Comparison of ENCODE assay signal across 19 cellular contexts in the genomic region with DNA sequence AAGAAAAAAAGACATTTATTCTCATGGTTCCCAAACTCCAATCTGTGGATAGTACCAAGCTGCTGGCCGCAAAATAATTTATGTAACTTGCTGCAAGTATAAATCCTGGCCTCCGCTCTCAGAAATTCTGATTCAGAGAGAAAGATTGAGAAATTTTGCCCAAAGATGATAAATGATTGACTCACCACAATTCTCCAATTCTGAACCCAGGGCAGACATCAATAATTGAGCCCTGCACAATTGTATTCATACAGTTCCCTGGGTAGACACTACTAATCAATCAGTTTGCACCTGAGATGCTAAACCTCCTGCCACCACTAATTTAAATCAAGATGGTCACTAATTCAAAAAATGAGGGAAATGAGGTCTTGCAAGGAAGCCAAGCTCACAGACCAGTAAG. TPM values are rescaled to one million over a fixed set of nuclear protein-coding genes. Genes with fewer than 3 reads are reported as not detected.
DNase-seq lines count a peak whose midpoint lies in the region; ATAC-seq, FAIRE-seq and TF ChIP-seq lines count a peak whose summit lies in the region.
"Had no signal": no experiment of that assay in that cellular context is flagged by ENCODE, and none has a peak within 500 bp of the region (broad histone marks: within the 10 kb centered on the region; RNA-seq: fewer than 3 reads in every experiment).

No MANE protein-coding gene starts in this region.

- H3K9me2 ChIP-seq in GM23338 (ENCODE audit: insufficient read depth) = no peaks in the 10 kb centered on the region

- H3K27ac Mint-ChIP-seq in GM23338 = no peak overlapping the region
- H3K27ac Mint-ChIP-seq: activated CD4-positive, alpha-beta memory T cell treated with anti-CD3 and anti-CD28 coated beads, Interleukin-2, amount 10 ng/mL, durations not matched to agents 7 days and 5 days; activated naive CD8-positive, alpha-beta T cell; activated T-cell treated with anti-CD3 and anti-CD28 coated beads, Interleukin-2, amount 50 U/mL, for 72 hours; IgD-negative memory B cell had no signal

- H3F3A ChIP-seq in GM23338 (replicated peaks; ENCODE audit: low read depth) = no peaks in the 10 kb centered on the region

- CTCF ChIA-PET in HEK293 (lab: Yijun Ruan, JAX) = interaction anchor here (2.4 kb wide), 1 partner anchor 10 kb away, joined by 21 read pairs; no protein-coding TSS in a partner anchor

- H2AFZ ChIP-seq in GM23338 = no peak overlapping the region

- H3K4me2 ChIP-seq in GM23338 = no peak overlapping the region

- TF ChIP-seq CTCF in HEK293 (tag by site-specific recombination; IDR thresholded peaks at IDR 0.05) = no peak
- TF ChIP-seq CTCF in GM23338 (conservative IDR thresholded peaks at IDR 0.05; ENCODE audit: low read depth in 2 of 2) = no peak

- H3K4me1 ChIP-seq in HEK293 (ENCODE audit: control insufficient read depth, insufficient read depth, low read length) (no peaks in the 10 kb centered on the region), GM23338 (ENCODE audit: insufficient read depth) (no peaks in the 10 kb centered on the region)

- POLR2A ChIA-PET in HEK293 (lab: Yijun Ruan, JAX) = interaction anchor here (0.6 kb wide), 1 partner anchor 68 kb away, joined by 3 read pairs; no protein-coding TSS in a partner anchor

- H3K27me3 Mint-ChIP-seq in GM23338 (ENCODE audit: insufficient read depth, low read depth, poor library complexity) = peaks cover 3% of the 10 kb centered on the region

- FAIRE-seq in RCC 7860 (lab: Jason Lieb, UNC) = no peak
- FAIRE-seq: frontal cortex had no signal

- no peaks in the 10 kb centered on the region for H3K9me3 ChIP-seq in HEK293 (ENCODE audit: control insufficient read depth, insufficient read depth, low read depth, low read length)

- no peak for ATAC-seq in GM23338
- ATAC-seq: activated T-cell treated with anti-CD3 and anti-CD28 coated beads, Interleukin-2, amount 50 U/mL, for 72 hours; Right ventricle myocardium inferior had no signal

- DNase-seq in AG08395 (ENCODE audit: low spot score) (peak; percentile 48), RKO (ENCODE audit: low spot score) (peak; percentile 82), fibroblast of gingiva (ENCODE audit: low read depth) (peak; percentile 34), anterior cingulate cortex (lab: John Stamatoyannopoulos, UW) (no peak), GM23338 (ENCODE audit: low spot score) (no peak), RCC 7860 (ENCODE audit: low spot score) (no peak), NCI-H146 (lab: John Stamatoyannopoulos, UW) (no peak)
- DNase-seq: activated CD4-positive, alpha-beta memory T cell treated with anti-CD3 and anti-CD28 coated beads, Interleukin-2, amount 10 ng/mL, durations not matched to agents 7 days and 5 days; activated T-cell treated with anti-CD3 and anti-CD28 coated beads, Interleukin-2, amount 50 U/mL, for 72 hours; NCI-H1436; stimulated activated CD4-positive, alpha-beta T cell treated with anti-CD3 and anti-CD28 coated beads, Interleukin-2, amount 100 ng/mL, for 24 hours had no signal

- no peak overlapping the region; the same call in 2 of the 3 replicates for H3K4me3 Mint-ChIP-seq in GM23338
- H3K4me3 Mint-ChIP-seq: activated CD4-positive, alpha-beta memory T cell treated with anti-CD3 and anti-CD28 coated beads, Interleukin-2, amount 10 ng/mL, durations not matched to agents 7 days and 5 days; activated naive CD8-positive, alpha-beta T cell; activated T-cell treated with anti-CD3 and anti-CD28 coated beads, Interleukin-2, amount 50 U/mL, for 72 hours; IgD-negative memory B cell had no signal

- H3K9me3 Mint-ChIP-seq in GM23338 = no peaks in the 10 kb centered on the region
- H3K9me3 Mint-ChIP-seq: activated CD4-positive, alpha-beta memory T cell treated with anti-CD3 and anti-CD28 coated beads, Interleukin-2, amount 10 ng/mL, durations not matched to agents 7 days and 5 days; activated T-cell treated with anti-CD3 and anti-CD28 coated beads, Interleukin-2, amount 50 U/mL, for 72 hours; IgD-negative memory B cell had no signal

- no peaks in the 10 kb centered on the region for H3K36me3 Mint-ChIP-seq in GM23338 (ENCODE audit: low read depth)
- H3K36me3 Mint-ChIP-seq: activated naive CD8-positive, alpha-beta T cell had no signal

- no peaks in the 10 kb centered on the region for H3K27me3 ChIP-seq in GM23338 (ENCODE audit: insufficient read depth)
- H3K27me3 ChIP-seq: cardiac muscle cell had no signal

- H3K4me1 Mint-ChIP-seq in GM23338 = no peaks in the 10 kb centered on the region; the same call in 2 of the 3 replicates
- H3K4me1 Mint-ChIP-seq: activated CD4-positive, alpha-beta memory T cell treated with anti-CD3 and anti-CD28 coated beads, Interleukin-2, amount 10 ng/mL, durations not matched to agents 7 days and 5 days; IgD-negative memory B cell had no signal

- H3K79me2 ChIP-seq in GM23338 (replicated peaks; ENCODE audit: insufficient read depth) = no peaks in the 10 kb centered on the region

- H3K36me3 ChIP-seq in HEK293 (ENCODE audit: control insufficient read depth in 2 of 2, insufficient read depth in 1 of 2, low read length in 2 of 2) (no peaks in the 10 kb centered on the region), GM23338 (ENCODE audit: insufficient read depth) (no peaks in the 10 kb centered on the region)
- H3K36me3 ChIP-seq: cardiac muscle cell had no signal

- H3K27ac ChIP-seq in HEK293 (ENCODE audit: extremely low read depth, low read depth, low read length) = no peak overlapping the region
- H3K27ac ChIP-seq in GM23338 (ENCODE audit: low read depth) = no peak overlapping the region
- H3K27ac ChIP-seq: cardiac muscle cell had no signal

- H3K4me3 ChIP-seq in HEK293 (ENCODE audit: low read depth, low read length) (no peak overlapping the region), GM23338 (no peak overlapping the region)
- H3K4me3 ChIP-seq: cardiac muscle cell, lung had no signal

- H4K20me1 ChIP-seq in GM23338 (replicated peaks; ENCODE audit: insufficient read depth) = no peaks in the 10 kb centered on the region

TF ChIP-seq in HEK293, 187 proteins besides CTCF, POLR2A, EP300 and RAD21:
- TF ChIP-seq ZFP3 (tag by site-specific recombination; IDR thresholded peaks at IDR 0.05; ENCODE audit: low read depth) = no peak
- TF ChIP-seq ZEB2 (tag by site-specific recombination; IDR thresholded peaks at IDR 0.05) = no peak
- TF ChIP-seq ZNF302 (tag by site-specific recombination; IDR thresholded peaks at IDR 0.05; ENCODE audit: low read depth) = no peak
- TF ChIP-seq ZBTB20 (tag by site-specific recombination; IDR thresholded peaks at IDR 0.05) = peak; percentile 30; the same call in 1 of the 2 replicates
- TF ChIP-seq ZBTB17 (tag by site-specific recombination; IDR thresholded peaks at IDR 0.05) = peak; percentile 97
- TF ChIP-seq ZNF514 (tag by site-specific recombination; IDR thresholded peaks at IDR 0.05) = no peak
- no peak for TF ChIP-seq ZNF146 (tag by site-specific recombination; IDR thresholded peaks at IDR 0.05)
- no peak for TF ChIP-seq SP2 (tag by site-specific recombination; IDR thresholded peaks at IDR 0.05)
- no peak for TF ChIP-seq SETDB1 (IDR thresholded peaks at IDR 0.05; ENCODE audit: insufficient read length, low read length)
- TF ChIP-seq ZNF416 (tag by site-specific recombination; IDR thresholded peaks at IDR 0.05) = no peak
- TF ChIP-seq ZNF23 (tag by site-specific recombination; IDR thresholded peaks at IDR 0.05; ENCODE audit: borderline replicate concordance) = peak; percentile 86; the same call in 1 of the 2 replicates

TF ChIP-seq in GM23338, 12 proteins besides CTCF, POLR2A, EP300 and RAD21 (continues in another document):
- TF ChIP-seq EZH2phosphoT487 (IDR thresholded peaks at IDR 0.05; ENCODE audit: unreplicated experiment) = no peak
- TF ChIP-seq STAT1 (IDR thresholded peaks at IDR 0.05; ENCODE audit: unreplicated experiment) = no peak
- TF ChIP-seq, protein P1, sequence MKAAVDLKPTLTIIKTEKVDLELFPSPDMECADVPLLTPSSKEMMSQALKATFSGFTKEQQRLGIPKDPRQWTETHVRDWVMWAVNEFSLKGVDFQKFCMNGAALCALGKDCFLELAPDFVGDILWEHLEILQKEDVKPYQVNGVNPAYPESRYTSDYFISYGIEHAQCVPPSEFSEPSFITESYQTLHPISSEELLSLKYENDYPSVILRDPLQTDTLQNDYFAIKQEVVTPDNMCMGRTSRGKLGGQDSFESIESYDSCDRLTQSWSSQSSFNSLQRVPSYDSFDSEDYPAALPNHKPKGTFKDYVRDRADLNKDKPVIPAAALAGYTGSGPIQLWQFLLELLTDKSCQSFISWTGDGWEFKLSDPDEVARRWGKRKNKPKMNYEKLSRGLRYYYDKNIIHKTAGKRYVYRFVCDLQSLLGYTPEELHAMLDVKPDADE (IDR thresholded peaks at IDR 0.05) = no peak
- no peak for TF ChIP-seq NANOG (IDR thresholded peaks at IDR 0.05; ENCODE audit: borderline replicate concordance)
- no peak for TF ChIP-seq REST (IDR thresholded peaks at IDR 0.05; ENCODE audit: unreplicated experiment)

RNA-seq across cellular contexts. Expression of gene TRPV4, which starts 38.2 kb away (rescaled TPM):
- 1.0 and 1.1 TPM in 2 replicates for total RNA-seq in GM23338 (2014; rRNA removed; shearing (Covaris generic))
- polyA plus RNA-seq in GM23338 (2016; fragmentation: Nextera tagmentation; extraction: Ambion mirVana) = 0.50 and 0.66 TPM in 2 replicates
- total RNA-seq: activated CD4-positive, alpha-beta memory T cell treated with anti-CD3 and anti-CD28 coated beads, Interleukin-2, amount 10 ng/mL, durations not matched to agents 7 days and 5 days; activated T-cell treated with anti-CD3 and anti-CD28 coated beads, Interleukin-2, amount 50 U/mL, for 72 hours; frontal cortex; T-helper 1 cell treated with Interleukin-12 subunit alpha and Interleukin-12 subunit beta and Interleukin-4 antibody, amounts not matched to agents 30 ng/mL and 1 ng/mL, for 36 hours had no signal
- polyA plus RNA-seq: IgD-negative memory B cell had no signal

Comparison
In these comparisons a context has a peak if more than half of its experiments do, and no peak if none do; other contexts are left out.
1. DNase-seq: peak in AG08395 (single experiment), RKO (single experiment) and fibroblast of gingiva (single experiment); none in anterior cingulate cortex (0 of 58), GM23338 (single experiment), RCC 7860 (single experiment) and NCI-H146 (single experiment).